In genomic region chr22:39128508-39128907, GRCh38 we compare ENCODE assay signal across 35 cellular contexts. TPM values are rescaled to one million over a fixed set of nuclear protein-coding genes. Genes with fewer than 3 reads are reported as not detected.
DNase-seq lines count a peak whose midpoint lies in the region; ATAC-seq and TF ChIP-seq lines count a peak whose summit lies in the region.
"Had no signal": no experiment of that assay in that cellular context is flagged by ENCODE, and none has a peak within 500 bp of the region (broad histone marks: within the 10 kb centered on the region; RNA-seq: fewer than 3 reads in every experiment).

No MANE protein-coding gene starts in this region.

- H3K27ac ChIP-seq in hepatocyte (peak overlapping the region; percentile 34), spleen (no peak overlapping the region)
- H3K27ac ChIP-seq: brain microvascular endothelial cell, ovary, thoracic aorta, vagina, VCaP had no signal

- no peaks in the 10 kb centered on the region for H3K79me2 ChIP-seq in hepatocyte

- H3K27me3 Mint-ChIP-seq in activated CD4-positive, alpha-beta memory T cell treated with anti-CD3 and anti-CD28 coated beads for 36 hours, result no peaks in the 10 kb centered on the region
- H3K27me3 Mint-ChIP-seq in activated CD4-positive, alpha-beta memory T cell treated with anti-CD3 and anti-CD28 coated beads, Interleukin-2, amount 10 ng/mL, durations not matched to agents 7 days and 5 days, result no peaks in the 10 kb centered on the region
- H3K27me3 Mint-ChIP-seq: CD4-positive, alpha-beta memory T cell; stimulated activated naive CD8-positive, alpha-beta T cell treated with anti-CD3 and anti-CD28 coated beads, Interleukin-15, Interleukin-2, amounts not matched to agents 100 ng/mL and 50 ng/mL, for 24 hours had no signal

- no peak for TF ChIP-seq CTCF in GM20000 (IDR thresholded peaks at IDR 0.05; ENCODE audit: extremely low read depth, missing control alignments)
- TF ChIP-seq CTCF in hepatocyte (IDR thresholded peaks at IDR 0.05; ENCODE audit: poor library complexity), result no peak
- no peak for TF ChIP-seq CTCF in spleen (IDR thresholded peaks at IDR 0.05 in 8 of 11, conservative IDR thresholded peaks at IDR 0.05 in 3 of 11)

- no peak overlapping the region for H3K27ac Mint-ChIP-seq in activated CD4-positive, alpha-beta memory T cell treated with anti-CD3 and anti-CD28 coated beads for 36 hours
- H3K27ac Mint-ChIP-seq in activated CD4-positive, alpha-beta memory T cell treated with anti-CD3 and anti-CD28 coated beads, Interleukin-2, amount 10 ng/mL, durations not matched to agents 7 days and 5 days, result no peak overlapping the region
- H3K27ac Mint-ChIP-seq: immature natural killer cell; nephron progenitor cell; stimulated activated naive CD8-positive, alpha-beta T cell treated with anti-CD3 and anti-CD28 coated beads, Interleukin-15, Interleukin-2, amounts not matched to agents 100 ng/mL and 50 ng/mL, for 24 hours had no signal

- WGBS in hepatocyte (ENCODE audit: low lambda C conversion rate, missing lambda C conversion rate), result 98% methylated on average over 6 of the region's 6 CpGs
- 83 to 95% (median 88%) methylated on average over 6 of the region's 6 CpGs for WGBS in spleen, 5 donors

- no peaks in the 10 kb centered on the region for H4K20me1 ChIP-seq in hepatocyte (ENCODE audit: insufficient read depth, poor library complexity, severe bottlenecking)

- CTCF ChIA-PET in activated CD4-positive, alpha-beta memory T cell treated with anti-CD3 and anti-CD28 coated beads for 36 hours (lab: Charles Lee), result interaction anchor here (1.3 to 1.6 kb wide), 2 partner anchors 125 to 260 kb away, joined by 5 to 8 read pairs; no protein-coding TSS in a partner anchor
- CTCF ChIA-PET in activated CD4-positive, alpha-beta memory T cell treated with anti-CD3 and anti-CD28 coated beads, Interleukin-2, amount 10 ng/mL, durations not matched to agents 7 days and 5 days (lab: Charles Lee), result no interaction called here

- no peak overlapping the region for H3K4me3 ChIP-seq in hepatocyte
- H3K4me3 ChIP-seq in spleen, result no peak overlapping the region
- H3K4me3 ChIP-seq: ovary, thoracic aorta, vagina had no signal

- H3K9me3 ChIP-seq in hepatocyte (ENCODE audit: low read depth) (no peaks in the 10 kb centered on the region), spleen (no peaks in the 10 kb centered on the region)
- H3K9me3 ChIP-seq: ovary, thoracic aorta, vagina had no signal

- H3K4me3 Mint-ChIP-seq in activated CD4-positive, alpha-beta memory T cell treated with anti-CD3 and anti-CD28 coated beads for 36 hours, result no peak overlapping the region
- H3K4me3 Mint-ChIP-seq in activated CD4-positive, alpha-beta memory T cell treated with anti-CD3 and anti-CD28 coated beads, Interleukin-2, amount 10 ng/mL, durations not matched to agents 7 days and 5 days, result no peak overlapping the region
- H3K4me3 Mint-ChIP-seq: activated T-cell treated with anti-CD3 and anti-CD28 coated beads, Interleukin-2, amount 50 U/mL, for 4 hours; CD4-positive, alpha-beta memory T cell; immature natural killer cell; nephron progenitor cell; stimulated activated naive CD8-positive, alpha-beta T cell treated with anti-CD3 and anti-CD28 coated beads, Interleukin-15, Interleukin-2, amounts not matched to agents 100 ng/mL and 50 ng/mL, for 24 hours had no signal

- H3K4me1 ChIP-seq in hepatocyte (ENCODE audit: insufficient read depth), result peaks cover 11% of the 10 kb centered on the region
- H3K4me1 ChIP-seq in spleen, result peaks cover 0 to 31% (median 11%) of the 10 kb centered on the region in 6 donors

- no peak for TF ChIP-seq POLR2A in spleen (IDR thresholded peaks at IDR 0.05)

- H3K4me1 Mint-ChIP-seq in activated CD4-positive, alpha-beta memory T cell treated with anti-CD3 and anti-CD28 coated beads for 36 hours (ENCODE audit: low read depth), result peaks cover 8% of the 10 kb centered on the region
- H3K4me1 Mint-ChIP-seq in activated CD4-positive, alpha-beta memory T cell treated with anti-CD3 and anti-CD28 coated beads, Interleukin-2, amount 10 ng/mL, durations not matched to agents 7 days and 5 days, result no peaks in the 10 kb centered on the region

- intact Hi-C loops in activated CD4-positive, alpha-beta memory T cell treated with anti-CD3 and anti-CD28 coated beads for 36 hours (cut with micrococcal nuclease), result no loop called here
- intact Hi-C loops in spleen (cut with DNase I; ENCODE audit: low total_unique reads), result no loop called here

- DNase-seq in activated CD4-positive, alpha-beta memory T cell treated with anti-CD3 and anti-CD28 coated beads for 36 hours, result peak; percentile 36
- DNase-seq in activated CD4-positive, alpha-beta memory T cell treated with anti-CD3 and anti-CD28 coated beads, Interleukin-2, amount 10 ng/mL, durations not matched to agents 7 days and 5 days, result no peak
- DNase-seq in GM20000 (ENCODE audit: low spot score) (peak; percentile 3), hepatocyte (ENCODE audit: low spot score) (no peak), spleen (peak; percentile 56), NCI-H2081 treated with DMSO at 0.1 percent for 48 hours (lab: John Stamatoyannopoulos, UW) (no peak), cerebellar cortex (ENCODE audit: low spot score) (no peak)
- DNase-seq: activated CD4-positive, alpha-beta T cell treated with anti-CD3 and anti-CD28 coated beads for 4 hours; activated naive CD4-positive, alpha-beta T cell; activated T-cell treated with anti-CD3 and anti-CD28 coated beads, Interleukin-2, amount 50 U/mL, for 4 hours; AML-193; amniotic stem cell; brain microvascular endothelial cell; CD4-positive, alpha-beta memory T cell; DMS 273 treated with DMSO at 0.1 percent for 48 hours; EL; hypothalamus; immature natural killer cell; Karpas-422; left cardiac atrium; NCI-H1436; NCI-H2081; NCI-H226; nephron progenitor cell; ovary; SIG-M5; SW 1271 had no signal

- no peaks in the 10 kb centered on the region for H3K9me2 ChIP-seq in hepatocyte (replicated peaks; ENCODE audit: insufficient read depth)

- no peak overlapping the region for H3K4me2 ChIP-seq in hepatocyte

- ATAC-seq in HG03521 (IDR thresholded peaks at IDR 0.05; ENCODE audit: unreplicated experiment), result no peak
- ATAC-seq: left cardiac atrium had no signal

- no peak overlapping the region for H2AFZ ChIP-seq in hepatocyte

- H3K36me3 Mint-ChIP-seq in activated CD4-positive, alpha-beta memory T cell treated with anti-CD3 and anti-CD28 coated beads for 36 hours, result no peaks in the 10 kb centered on the region
- H3K36me3 Mint-ChIP-seq in activated CD4-positive, alpha-beta memory T cell treated with anti-CD3 and anti-CD28 coated beads, Interleukin-2, amount 10 ng/mL, durations not matched to agents 7 days and 5 days (ENCODE audit: low read depth), result no peaks in the 10 kb centered on the region

- no peaks in the 10 kb centered on the region for H3K27me3 ChIP-seq in hepatocyte
- H3K27me3 ChIP-seq in spleen (replicated peaks in 1 of 7), result no peaks in the 10 kb centered on the region
- H3K27me3 ChIP-seq: ovary, vagina had no signal

- no peaks in the 10 kb centered on the region for H3K36me3 ChIP-seq in hepatocyte (replicated peaks; ENCODE audit: insufficient read depth, low read depth)
- peaks cover 0 to 39% (median 13%) of the 10 kb centered on the region in 6 donors for H3K36me3 ChIP-seq in spleen
- H3K36me3 ChIP-seq: brain microvascular endothelial cell, ovary had no signal

- no peaks in the 10 kb centered on the region for H3K9me3 Mint-ChIP-seq in activated CD4-positive, alpha-beta memory T cell treated with anti-CD3 and anti-CD28 coated beads for 36 hours
- no peaks in the 10 kb centered on the region for H3K9me3 Mint-ChIP-seq in activated CD4-positive, alpha-beta memory T cell treated with anti-CD3 and anti-CD28 coated beads, Interleukin-2, amount 10 ng/mL, durations not matched to agents 7 days and 5 days
- H3K9me3 Mint-ChIP-seq: activated T-cell treated with anti-CD3 and anti-CD28 coated beads, Interleukin-2, amount 50 U/mL, for 4 hours; CD4-positive, alpha-beta memory T cell; immature natural killer cell; stimulated activated naive CD8-positive, alpha-beta T cell treated with anti-CD3 and anti-CD28 coated beads, Interleukin-15, Interleukin-2, amounts not matched to agents 100 ng/mL and 50 ng/mL, for 24 hours had no signal

- POLR2A ChIA-PET in activated CD4-positive, alpha-beta memory T cell treated with anti-CD3 and anti-CD28 coated beads for 36 hours (lab: Charles Lee), result no interaction called here
- POLR2A ChIA-PET in activated CD4-positive, alpha-beta memory T cell treated with anti-CD3 and anti-CD28 coated beads, Interleukin-2, amount 10 ng/mL, durations not matched to agents 7 days and 5 days (lab: Charles Lee), result no interaction called here

RNA-seq across cellular contexts. Expression of gene CBX7, which starts 24.0 kb away (rescaled TPM):
- 10 to 100 TPM; 35.7 to 37.7 TPM for total RNA-seq in activated CD4-positive, alpha-beta memory T cell treated with anti-CD3 and anti-CD28 coated beads for 36 hours
- 10 to 100 TPM; 24.9 to 25.0 TPM for total RNA-seq in activated CD4-positive, alpha-beta memory T cell treated with anti-CD3 and anti-CD28 coated beads, Interleukin-2, amount 10 ng/mL, durations not matched to agents 7 days and 5 days
- total RNA-seq in hepatocyte (3.2 and 9.6 TPM in 2 replicates), spleen (10 to 100 TPM; 50.9 to 99.4 (median 64.6) TPM)
- polyA plus RNA-seq in hepatocyte (4.2 and 9.5 TPM in 2 replicates), spleen (10 to 100 TPM; 20.2 to 62.0 (median 26.8) TPM)

RNA-seq across cellular contexts. Expression of gene APOBEC3H, which starts 31.5 kb away (rescaled TPM):
- 10 to 100 TPM; 23.6 to 25.3 TPM for total RNA-seq in activated CD4-positive, alpha-beta memory T cell treated with anti-CD3 and anti-CD28 coated beads for 36 hours
- total RNA-seq in activated CD4-positive, alpha-beta memory T cell treated with anti-CD3 and anti-CD28 coated beads, Interleukin-2, amount 10 ng/mL, durations not matched to agents 7 days and 5 days, result 100 to 1,000 TPM; 126 to 128 TPM
- total RNA-seq in hepatocyte, result not detected in 2 replicates
- not detected in 2 replicates for polyA plus RNA-seq in hepatocyte
- total RNA-seq in spleen, result 1 to 10 TPM in 5 of 7 donors, under 1 TPM in 1, not detected in 1; 0.70 to 3.8 (median 2.2) TPM
- polyA plus RNA-seq in spleen, result 1 to 10 TPM; 1.8 to 3.4 (median 2.3) TPM
- total RNA-seq: chondrocyte, endothelial cell of umbilical vein, skeletal muscle tissue, vagina had no signal
- polyA plus RNA-seq: endothelial cell of umbilical vein had no signal

RNA-seq across cellular contexts. Expression of gene APOBEC3G, which starts 51.4 kb away (rescaled TPM):
- 100 to 1,000 TPM; 106 to 108 TPM for total RNA-seq in activated CD4-positive, alpha-beta memory T cell treated with anti-CD3 and anti-CD28 coated beads for 36 hours
- total RNA-seq in activated CD4-positive, alpha-beta memory T cell treated with anti-CD3 and anti-CD28 coated beads, Interleukin-2, amount 10 ng/mL, durations not matched to agents 7 days and 5 days, result 100 to 1,000 TPM; 145 to 146 TPM
- total RNA-seq in hepatocyte (4.6 and 4.8 TPM in 2 replicates), spleen (10 to 100 TPM; 44.3 to 72.8 (median 53.7) TPM)
- polyA plus RNA-seq in hepatocyte (1.2 and 1.3 TPM in 2 replicates), spleen (10 to 100 TPM; 50.9 to 53.1 (median 51.0) TPM)

Comparison
In these comparisons a context has a peak if more than half of its experiments do, and no peak if none do; other contexts are left out.
1. DNase-seq: peak in activated CD4-positive, alpha-beta memory T cell treated with anti-CD3 and anti-CD28 coated beads for 36 hours (single experiment), GM20000 (single experiment) and spleen (single experiment); none in activated CD4-positive, alpha-beta memory T cell treated with anti-CD3 and anti-CD28 coated beads, Interleukin-2, amount 10 ng/mL, durations not matched to agents 7 days and 5 days (single experiment), hepatocyte (single experiment), NCI-H2081 treated with DMSO at 0.1 percent for 48 hours (single experiment) and cerebellar cortex (single experiment).
2. RNA of gene APOBEC3H, which starts 31.5 kb away (total RNA-seq): 126 to 128 TPM in activated CD4-positive, alpha-beta memory T cell treated with anti-CD3 and anti-CD28 coated beads, Interleukin-2, amount 10 ng/mL, durations not matched to agents 7 days and 5 days and 23.6 to 25.3 TPM in activated CD4-positive, alpha-beta memory T cell treated with anti-CD3 and anti-CD28 coated beads for 36 hours; 0.70 to 3.8 TPM in spleen and not detected in hepatocyte; every median in the first group is over 4 times any median in the second.